Comparison of ENCODE assay signal across 8 cellular contexts in genomic region chr9:33157960-33158359, GRCh38. TPM values are rescaled to one million over a fixed set of nuclear protein-coding genes. Genes with fewer than 3 reads are reported as not detected.
DNase-seq lines count a peak whose midpoint lies in the region; ATAC-seq and TF ChIP-seq lines count a peak whose summit lies in the region.

No MANE protein-coding gene starts in this region.

- intact Hi-C loops in breast epithelium (cut with DNase I; ENCODE audit: low total_unique reads) = no loop called here
- intact Hi-C loops in tibial artery (cut with DNase I; ENCODE audit: low total_unique reads) = no loop called here

- peak overlapping the region; percentile 99 for H3K27ac Mint-ChIP-seq in activated T-cell treated with anti-CD3 and anti-CD28 coated beads, Interleukin-2, amount 50 U/mL, for 72 hours
- H3K27ac Mint-ChIP-seq in mesothelial cell of epicardium = peak overlapping the region; percentile 98

- H3K9me3 Mint-ChIP-seq in activated T-cell treated with anti-CD3 and anti-CD28 coated beads, Interleukin-2, amount 50 U/mL, for 72 hours = peaks cover 0 to 2% of the 10 kb centered on the region in 2 donors
- H3K9me3 Mint-ChIP-seq in mesothelial cell of epicardium = peaks cover 11% of the 10 kb centered on the region

- H3K4me3 ChIP-seq in breast epithelium (no peak overlapping the region), tibial artery (no peak overlapping the region)

- H3K4me1 ChIP-seq in breast epithelium = peaks cover 31 to 63% of the 10 kb centered on the region in 2 donors
- peaks cover 14 to 83% (median 75%) of the 10 kb centered on the region in 4 donors for H3K4me1 ChIP-seq in tibial artery

- H3K4me1 Mint-ChIP-seq in activated T-cell treated with anti-CD3 and anti-CD28 coated beads, Interleukin-2, amount 50 U/mL, for 72 hours (ENCODE audit: low read depth) = peaks cover 96% of the 10 kb centered on the region
- peaks cover 78% of the 10 kb centered on the region for H3K4me1 Mint-ChIP-seq in mesothelial cell of epicardium

- no peak for DNase-seq in activated T-cell treated with anti-CD3 and anti-CD28 coated beads, Interleukin-2, amount 50 U/mL, for 72 hours
- DNase-seq in activated T-cell treated with anti-CD3 and anti-CD28 coated beads for 4 hours (no peak), breast epithelium (ENCODE audit: low spot score in 2 of 2) (no peak), mesothelial cell of epicardium (ENCODE audit: low spot score in 2 of 2, unreplicated experiment in 2 of 2) (peak in 1 of 2 experiments; percentile 34), tibial artery (peak in 1 of 2 donors; percentile 23), NCI-H1092 treated with DMSO at 0.1 percent for 48 hours (lab: John Stamatoyannopoulos, UW) (no peak), NCI-H446 (lab: John Stamatoyannopoulos, UW) (no peak), erythroblast (lab: John Stamatoyannopoulos, UW) (no peak)

- H3K4me3 Mint-ChIP-seq in activated T-cell treated with anti-CD3 and anti-CD28 coated beads, Interleukin-2, amount 50 U/mL, for 72 hours = peak overlapping the region; percentile 84 to 87
- H3K4me3 Mint-ChIP-seq in mesothelial cell of epicardium = peak overlapping the region; percentile 3

- peaks cover 2 to 6% of the 10 kb centered on the region in 2 donors for H3K36me3 Mint-ChIP-seq in activated T-cell treated with anti-CD3 and anti-CD28 coated beads, Interleukin-2, amount 50 U/mL, for 72 hours (ENCODE audit: insufficient read depth in 2 of 2)
- peaks cover 6% of the 10 kb centered on the region for H3K36me3 Mint-ChIP-seq in mesothelial cell of epicardium

- no peak for TF ChIP-seq POLR2A in breast epithelium (IDR thresholded peaks at IDR 0.05)
- no peak for TF ChIP-seq POLR2A in erythroblast (IDR thresholded peaks at IDR 0.05; ENCODE audit: low read length)

- H3K27me3 ChIP-seq in breast epithelium = no peaks in the 10 kb centered on the region
- H3K27me3 ChIP-seq in tibial artery = no peaks in the 10 kb centered on the region

- H3K27ac ChIP-seq in breast epithelium = peak overlapping the region; percentile 98 to 99
- peak overlapping the region; percentile 95 to 98 for H3K27ac ChIP-seq in tibial artery

- ATAC-seq in activated T-cell treated with anti-CD3 and anti-CD28 coated beads, Interleukin-2, amount 50 U/mL, for 72 hours (replicated peaks in 1 of 2) = no peak

- no peaks in the 10 kb centered on the region for H3K27me3 Mint-ChIP-seq in activated T-cell treated with anti-CD3 and anti-CD28 coated beads, Interleukin-2, amount 50 U/mL, for 72 hours (ENCODE audit: low read depth)
- no peaks in the 10 kb centered on the region for H3K27me3 Mint-ChIP-seq in mesothelial cell of epicardium (ENCODE audit: low read depth)

- TF ChIP-seq CTCF in breast epithelium (IDR thresholded peaks at IDR 0.05) = no peak
- no peak for TF ChIP-seq CTCF in mesothelial cell of epicardium (IDR thresholded peaks at IDR 0.05; ENCODE audit: unreplicated experiment)
- no peak for TF ChIP-seq CTCF in tibial artery (IDR thresholded peaks at IDR 0.05)

- H3K9me3 ChIP-seq in breast epithelium = no peaks in the 10 kb centered on the region
- H3K9me3 ChIP-seq in tibial artery = no peaks in the 10 kb centered on the region

- H3K36me3 ChIP-seq in breast epithelium (no peaks in the 10 kb centered on the region), tibial artery (no peaks in the 10 kb centered on the region)

RNA-seq across cellular contexts. Expression of gene B4GALT1, which starts 9.2 kb away (rescaled TPM):
- total RNA-seq in activated T-cell treated with anti-CD3 and anti-CD28 coated beads, Interleukin-2, amount 50 U/mL, for 72 hours = 10 to 100 TPM; 72.2 to 91.9 TPM
- 10 to 100 TPM; 60.8 to 81.8 (median 66.2) TPM for total RNA-seq in breast epithelium
- 78.3 to 81.4 TPM (median 78.9 TPM) in 3 replicates for total RNA-seq in mesothelial cell of epicardium
